Comparison of ENCODE assay signal across 1 cellular context in genomic region chr7:51142741-51143390, GRCh38.
TF ChIP-seq lines count a peak whose summit lies in the region.

No MANE protein-coding gene starts in this region.

TF ChIP-seq in WTC11, 78 proteins besides CTCF, POLR2A, EP300 and RAD21 (continued from another document):
- no peak for TF ChIP-seq MLX (CRISPR knock-in tag; IDR thresholded peaks at IDR 0.05)
